In genomic region chr6:4320860-4321259, GRCh38 we compare ENCODE assay signal across 13 cellular contexts.
DNase-seq lines count a peak whose midpoint lies in the region; ATAC-seq and TF ChIP-seq lines count a peak whose summit lies in the region.
"Had no signal": no experiment of that assay in that cellular context is flagged by ENCODE, and none has a peak within 500 bp of the region (broad histone marks: within the 10 kb centered on the region; RNA-seq: fewer than 3 reads in every experiment).

No MANE protein-coding gene starts in this region.

- no peaks in the 10 kb centered on the region for H3K9me3 ChIP-seq in SJCRH30 (replicated peaks)
- H3K9me3 ChIP-seq: thoracic aorta had no signal

- DNase-seq in NCI-H1105 treated with DMSO at 0.1 percent for 48 hours (lab: John Stamatoyannopoulos, UW) (peak; percentile 42), NCI-H1105 (lab: John Stamatoyannopoulos, UW) (no peak), SJCRH30 (peak in 1 of 2 experiments; percentile 24), glomerular visceral epithelial cell (ENCODE audit: extremely low spot score) (peak; percentile 50), stromal cell of bone marrow (ENCODE audit: low read depth) (peak; percentile 78), glutamatergic neuron (no peak)
- DNase-seq: activated gamma-delta T cell treated with Interleukin-2 at 50 U/mL for 16 hours; hypothalamus; stimulated activated CD4-positive, alpha-beta T cell treated with anti-CD3 and anti-CD28 coated beads, Interleukin-12 subunit alpha, Interleukin-12 subunit beta, amount 100 ng/mL, for 4 hours had no signal

- no peak overlapping the region for H3K4me3 Mint-ChIP-seq in glutamatergic neuron (ENCODE audit: unreplicated experiment)
- H3K4me3 Mint-ChIP-seq: B cell had no signal

- peaks cover 54% of the 10 kb centered on the region for H3K4me1 ChIP-seq in SJCRH30

- no peaks in the 10 kb centered on the region for H3K36me3 Mint-ChIP-seq in glutamatergic neuron (ENCODE audit: unreplicated experiment)

- no peak overlapping the region for H3K27ac Mint-ChIP-seq in glutamatergic neuron (ENCODE audit: unreplicated experiment)
- H3K27ac Mint-ChIP-seq: B cell had no signal

- no peaks in the 10 kb centered on the region for H3K36me3 ChIP-seq in SJCRH30
- H3K36me3 ChIP-seq: thoracic aorta had no signal

- no peak for ATAC-seq in HG03280 (IDR thresholded peaks at IDR 0.05; ENCODE audit: unreplicated experiment)
- no peak for ATAC-seq in activated CD4-positive, CD25-positive, alpha-beta regulatory T cell treated with anti-CD3 and anti-CD28 coated beads, Interleukin-2, amount 50 U/mL, for 24 hours

- peak overlapping the region; percentile 70 for H3K27ac ChIP-seq in SJCRH30
- H3K27ac ChIP-seq: thoracic aorta had no signal

- H3K4me3 ChIP-seq in SJCRH30: no peak overlapping the region
- H3K4me3 ChIP-seq: thoracic aorta had no signal

- H3K4me1 Mint-ChIP-seq in glutamatergic neuron (ENCODE audit: low read depth, unreplicated experiment): peaks cover 16% of the 10 kb centered on the region

- no peaks in the 10 kb centered on the region for H3K9me3 Mint-ChIP-seq in glutamatergic neuron (ENCODE audit: unreplicated experiment)

- no peaks in the 10 kb centered on the region for H3K27me3 ChIP-seq in SJCRH30

- peaks cover 2% of the 10 kb centered on the region for H3K27me3 Mint-ChIP-seq in glutamatergic neuron (ENCODE audit: unreplicated experiment)

- no peak for TF ChIP-seq CTCF in glutamatergic neuron (IDR thresholded peaks at IDR 0.05; ENCODE audit: partially characterized antibody, unreplicated experiment)

Comparison
In these comparisons a context has a peak if more than half of its experiments do, and no peak if none do; other contexts are left out.
1. DNase-seq: peak in NCI-H1105 treated with DMSO at 0.1 percent for 48 hours (single experiment), glomerular visceral epithelial cell (single experiment) and stromal cell of bone marrow (single experiment); none in NCI-H1105 (single experiment) and glutamatergic neuron (single experiment).